7 cellular contexts compared by ENCODE assay signal in genomic region chr1:223713546-223714420, GRCh38. TPM values are rescaled to one million over a fixed set of nuclear protein-coding genes. Genes with fewer than 3 reads are reported as not detected.
DNase-seq lines count a peak whose midpoint lies in the region; ATAC-seq, FAIRE-seq and TF ChIP-seq lines count a peak whose summit lies in the region.

No MANE protein-coding gene starts in this region.

- H3K4me3 ChIP-seq in HAP-1 (peak overlapping the region; percentile 70), small intestine (ENCODE audit: low read depth in 1 of 2, low read length in 2 of 2) (peak overlapping the region; percentile 76 to 86)

- WGBS in small intestine, 3 donors, result 35 to 48% (median 35%) methylated on average over 7 of the region's 7 CpGs

- peaks cover 1% of the 10 kb centered on the region for H3K27me3 Mint-ChIP-seq in activated CD4-positive, alpha-beta T cell treated with anti-CD3 and anti-CD28 coated beads, Interleukin-2, amount 10 ng/mL, durations not matched to agents 7 days and 5 days
- H3K27me3 Mint-ChIP-seq in glutamatergic neuron (ENCODE audit: unreplicated experiment), result peaks cover 6% of the 10 kb centered on the region

- H3K4me1 Mint-ChIP-seq in activated CD4-positive, alpha-beta T cell treated with anti-CD3 and anti-CD28 coated beads, Interleukin-2, amount 10 ng/mL, durations not matched to agents 7 days and 5 days, result peaks cover 71% of the 10 kb centered on the region
- no peaks in the 10 kb centered on the region for H3K4me1 Mint-ChIP-seq in glutamatergic neuron (ENCODE audit: low read depth, unreplicated experiment)

- peaks cover 48% of the 10 kb centered on the region for H3K36me3 Mint-ChIP-seq in activated CD4-positive, alpha-beta T cell treated with anti-CD3 and anti-CD28 coated beads, Interleukin-2, amount 10 ng/mL, durations not matched to agents 7 days and 5 days (ENCODE audit: low read depth)
- peaks cover 5% of the 10 kb centered on the region for H3K36me3 Mint-ChIP-seq in glutamatergic neuron (ENCODE audit: unreplicated experiment)

- no peak for TF ChIP-seq CTCF in glutamatergic neuron (IDR thresholded peaks at IDR 0.05; ENCODE audit: partially characterized antibody, unreplicated experiment)

- CTCF ChIA-PET in activated CD4-positive, alpha-beta T cell treated with anti-CD3 and anti-CD28 coated beads, Interleukin-2, amount 10 ng/mL, durations not matched to agents 7 days and 5 days (lab: Charles Lee), result interaction anchor here (0.6 to 4.8 kb wide), 5 partner anchors 8 to 131 kb away, joined by 3 to 31 read pairs (median 3); no protein-coding TSS in a partner anchor

- DNase-seq in HAP-1 (ENCODE audit: low spot score in 2 of 2), result peak in 1 of 2 experiments; percentile 32
- DNase-seq in activated CD4-positive, alpha-beta T cell treated with anti-CD3 and anti-CD28 coated beads, Interleukin-2, amount 10 ng/mL, durations not matched to agents 7 days and 5 days, result peak; percentile 25
- DNase-seq in glutamatergic neuron, result no peak
- DNase-seq in small intestine, result peak; percentile 78
- DNase-seq in HUDEP-2 (lab: John Stamatoyannopoulos, UW; ENCODE audit: unreplicated experiment in 76 of 76), result no peak
- DNase-seq in KG1 (lab: John Stamatoyannopoulos, UW), result no peak

- POLR2A ChIA-PET in activated CD4-positive, alpha-beta T cell treated with anti-CD3 and anti-CD28 coated beads, Interleukin-2, amount 10 ng/mL, durations not matched to agents 7 days and 5 days (lab: Charles Lee), result no interaction called here

- no peak for ATAC-seq in activated CD4-positive, CD25-positive, alpha-beta regulatory T cell treated with anti-CD3 and anti-CD28 coated beads, Interleukin-2, amount 50 U/mL, for 24 hours

- peak overlapping the region; percentile 78 for H3K4me3 Mint-ChIP-seq in activated CD4-positive, alpha-beta T cell treated with anti-CD3 and anti-CD28 coated beads, Interleukin-2, amount 10 ng/mL, durations not matched to agents 7 days and 5 days
- H3K4me3 Mint-ChIP-seq in glutamatergic neuron (ENCODE audit: unreplicated experiment), result peak overlapping the region; percentile 84

- H3K9me3 ChIP-seq in HAP-1, result no peaks in the 10 kb centered on the region
- no peaks in the 10 kb centered on the region for H3K9me3 ChIP-seq in small intestine (ENCODE audit: control insufficient read depth, low read depth)

- no peak for FAIRE-seq in small intestine (lab: Jason Lieb, UNC)

- in situ Hi-C loops in HAP-1 (cut with MboI; ENCODE audit: low sequenced_read_pairs), result no loop called here

- H3K36me3 ChIP-seq in HAP-1 (replicated peaks) (peaks cover 16% of the 10 kb centered on the region), small intestine (ENCODE audit: control insufficient read depth in 2 of 2, insufficient read depth in 2 of 2, low read length in 2 of 2) (no peaks in the 10 kb centered on the region)

- peak overlapping the region; percentile 87 for H3K27ac Mint-ChIP-seq in activated CD4-positive, alpha-beta T cell treated with anti-CD3 and anti-CD28 coated beads, Interleukin-2, amount 10 ng/mL, durations not matched to agents 7 days and 5 days
- no peak overlapping the region for H3K27ac Mint-ChIP-seq in glutamatergic neuron (ENCODE audit: unreplicated experiment)

- no peaks in the 10 kb centered on the region for H3K27me3 ChIP-seq in HAP-1 (ENCODE audit: low read depth)
- H3K27me3 ChIP-seq in small intestine (ENCODE audit: control insufficient read depth in 2 of 2, insufficient read depth in 2 of 2, low read length in 2 of 2), result no peaks in the 10 kb centered on the region

- H3K9me3 Mint-ChIP-seq in activated CD4-positive, alpha-beta T cell treated with anti-CD3 and anti-CD28 coated beads, Interleukin-2, amount 10 ng/mL, durations not matched to agents 7 days and 5 days, result no peaks in the 10 kb centered on the region
- peaks cover 2% of the 10 kb centered on the region for H3K9me3 Mint-ChIP-seq in glutamatergic neuron (ENCODE audit: unreplicated experiment)

- peaks cover 20% of the 10 kb centered on the region for H3K4me1 ChIP-seq in HAP-1
- peaks cover 5 to 15% of the 10 kb centered on the region in 2 donors for H3K4me1 ChIP-seq in small intestine (ENCODE audit: control insufficient read depth in 2 of 2, insufficient read depth in 1 of 2, low read depth in 1 of 2, low read length in 1 of 2)

- H3K27ac ChIP-seq in small intestine (ENCODE audit: low read depth in 1 of 2, low read length in 1 of 2), result peak overlapping the region; percentile 97 to 98

RNA-seq across cellular contexts. Expression of gene CAPN2, which starts 1.4 kb away (rescaled TPM):
- total RNA-seq in activated CD4-positive, alpha-beta T cell treated with anti-CD3 and anti-CD28 coated beads, Interleukin-2, amount 10 ng/mL, durations not matched to agents 7 days and 5 days, result 100 to 1,000 TPM; 206 to 207 TPM
- 25.6 TPM for total RNA-seq in glutamatergic neuron (ENCODE audit: unreplicated experiment)
- 100 to 1,000 TPM in 1 of 3 donors, 10 to 100 TPM in 2; 47.0 to 115 (median 68.8) TPM for polyA plus RNA-seq in small intestine

RNA-seq across cellular contexts. Expression of gene CAPN8, which starts 48.3 kb away (rescaled TPM):
- total RNA-seq in activated CD4-positive, alpha-beta T cell treated with anti-CD3 and anti-CD28 coated beads, Interleukin-2, amount 10 ng/mL, durations not matched to agents 7 days and 5 days, result not detected
- total RNA-seq in glutamatergic neuron (ENCODE audit: unreplicated experiment), result not detected
- polyA plus RNA-seq in small intestine, result 10 to 100 TPM in 1 of 3 donors, 1 to 10 TPM in 2; 5.1 to 13.6 (median 10.0) TPM

Comparison
In these comparisons a context has a peak if more than half of its experiments do, and no peak if none do; other contexts are left out.
1. DNase-seq: peak in activated CD4-positive, alpha-beta T cell treated with anti-CD3 and anti-CD28 coated beads, Interleukin-2, amount 10 ng/mL, durations not matched to agents 7 days and 5 days (single experiment) and small intestine (single experiment); none in glutamatergic neuron (single experiment), HUDEP-2 (0 of 76) and KG1 (single experiment).